ENCODE assay signal across 8 cellular contexts in genomic region chr3:12948891-12949711, GRCh38.
DNase-seq lines count a peak whose midpoint lies in the region; ATAC-seq, FAIRE-seq and TF ChIP-seq lines count a peak whose summit lies in the region.

No MANE protein-coding gene starts in this region.

- BruUV-seq in HepG2 (replicated peaks; lab: Mats Ljungman, UMichigan), result no TSS peak

- CTCF ChIA-PET in HepG2 (lab: Yijun Ruan, JAX; ENCODE audit: low intra/inter-chr PET ratio, low total read pairs), result no interaction called here

- peaks cover 64% of the 10 kb centered on the region for H3K79me2 ChIP-seq in HepG2 (ENCODE audit: insufficient read depth, low read length)

- H2AFZ ChIP-seq in HepG2 (ENCODE audit: low read length), result no peak overlapping the region

- peak overlapping the region; percentile 31 for H3K4me3 Mint-ChIP-seq in activated T-helper 1 cell treated with anti-CD3 and anti-CD28 coated beads, Interleukin-12 subunit alpha, Interleukin-12 subunit beta, Interleukin-2, Interleukin-4 antibody, amounts not matched to agents 30 ng/mL and 10 ng/mL and 1 ng/mL, durations not matched to agents 14 hours and 24 hours and 36 hours

- no peaks in the 10 kb centered on the region for H3K27me3 Mint-ChIP-seq in activated T-helper 1 cell treated with anti-CD3 and anti-CD28 coated beads, Interleukin-12 subunit alpha, Interleukin-12 subunit beta, Interleukin-2, Interleukin-4 antibody, amounts not matched to agents 30 ng/mL and 10 ng/mL and 1 ng/mL, durations not matched to agents 14 hours and 24 hours and 36 hours (ENCODE audit: insufficient read depth)

- no peaks in the 10 kb centered on the region for H3K9me3 Mint-ChIP-seq in activated T-helper 1 cell treated with anti-CD3 and anti-CD28 coated beads, Interleukin-12 subunit alpha, Interleukin-12 subunit beta, Interleukin-2, Interleukin-4 antibody, amounts not matched to agents 30 ng/mL and 10 ng/mL and 1 ng/mL, durations not matched to agents 14 hours and 24 hours and 36 hours

- peak overlapping the region; percentile 88 for H3K27ac Mint-ChIP-seq in activated T-helper 1 cell treated with anti-CD3 and anti-CD28 coated beads, Interleukin-12 subunit alpha, Interleukin-12 subunit beta, Interleukin-2, Interleukin-4 antibody, amounts not matched to agents 30 ng/mL and 10 ng/mL and 1 ng/mL, durations not matched to agents 14 hours and 24 hours and 36 hours

- H3K27me3 ChIP-seq in HepG2 (ENCODE audit: control insufficient read depth in 1 of 2, insufficient read depth in 2 of 2, low read length in 2 of 2), result no peaks in the 10 kb centered on the region

- no peak overlapping the region for H3K4me2 ChIP-seq in HepG2 (ENCODE audit: low read depth, low read length)

- H3K4me1 Mint-ChIP-seq in activated T-helper 1 cell treated with anti-CD3 and anti-CD28 coated beads, Interleukin-12 subunit alpha, Interleukin-12 subunit beta, Interleukin-2, Interleukin-4 antibody, amounts not matched to agents 30 ng/mL and 10 ng/mL and 1 ng/mL, durations not matched to agents 14 hours and 24 hours and 36 hours (ENCODE audit: low read depth), result peaks cover 40% of the 10 kb centered on the region

- TF ChIP-seq CTCF in AG10803 (conservative IDR thresholded peaks at IDR 0.05; ENCODE audit: low read length) (peak; percentile 37), HepG2 (CRISPR knock-in tag; IDR thresholded peaks at IDR 0.05) (no peak)

- H3K4me1 ChIP-seq in HepG2 (ENCODE audit: insufficient read depth, low read length), result peaks cover 22% of the 10 kb centered on the region

- H3K9me3 ChIP-seq in HepG2 (ENCODE audit: low read length), result no peaks in the 10 kb centered on the region

- in situ Hi-C loops in HepG2 (cut with HindIII; ENCODE audit: extremely low pct_ligation_motif_present, low pct_unique_long_range_greater_than_20kb), result no loop called here

- DNase-seq in AG10803 (ENCODE audit: low read depth), result peak; percentile 77
- DNase-seq in activated T-helper 1 cell treated with anti-CD3 and anti-CD28 coated beads, Interleukin-12 subunit alpha, Interleukin-12 subunit beta, Interleukin-2, Interleukin-4 antibody, amounts not matched to agents 30 ng/mL and 10 ng/mL and 1 ng/mL, durations not matched to agents 14 hours and 24 hours and 36 hours (ENCODE audit: low spot score), result peak; percentile 32
- DNase-seq in HepG2 (ENCODE audit: low spot score), result no peak
- no peak for DNase-seq in NCI-H1105 treated with DMSO at 0.1 percent for 48 hours (lab: John Stamatoyannopoulos, UW)
- no peak for DNase-seq in posterior cingulate gyrus

- TF ChIP-seq EP300 in HepG2 (IDR thresholded peaks at IDR 0.05; ENCODE audit: low read depth in 2 of 2, low read length in 2 of 2), result no peak
- no peak for TF ChIP-seq EP300 in HepG2 (CRISPR knock-in tag; IDR thresholded peaks at IDR 0.05; ENCODE audit: borderline replicate concordance)

- ATAC-seq in GM19025 (IDR thresholded peaks at IDR 0.05; ENCODE audit: low read depth, unreplicated experiment), result peak; percentile 59
- ATAC-seq in HG03565 (IDR thresholded peaks at IDR 0.05; ENCODE audit: unreplicated experiment), result peak; percentile 56
- ATAC-seq in HepG2, result no peak; the same call in 2 of the 3 replicates
- ATAC-seq in HG03135 (IDR thresholded peaks at IDR 0.05; ENCODE audit: unreplicated experiment), result no peak

- WGBS in HepG2 (ENCODE audit: low lambda C conversion rate), result 96% methylated on average over 9 of the region's 10 CpGs

- peaks cover 7 to 9% of the 10 kb centered on the region in 2 experiments; a peak in 4 of 5 replicates for H3K36me3 ChIP-seq in HepG2 (replicated peaks in 1 of 2; ENCODE audit: control insufficient read depth in 1 of 2, insufficient read depth in 2 of 2, low read length in 2 of 2)

- H3K36me3 Mint-ChIP-seq in activated T-helper 1 cell treated with anti-CD3 and anti-CD28 coated beads, Interleukin-12 subunit alpha, Interleukin-12 subunit beta, Interleukin-2, Interleukin-4 antibody, amounts not matched to agents 30 ng/mL and 10 ng/mL and 1 ng/mL, durations not matched to agents 14 hours and 24 hours and 36 hours (ENCODE audit: low read depth), result no peaks in the 10 kb centered on the region

- TF ChIP-seq POLR2A in HepG2 (IDR thresholded peaks at IDR 0.05; ENCODE audit: insufficient read depth in 1 of 2, low read depth in 2 of 2, low read length in 2 of 2), result no peak

- H3K4me3 ChIP-seq in AG10803 (ENCODE audit: low read length) (no peak overlapping the region), HepG2 (replicated peaks in 1 of 3; ENCODE audit: insufficient read depth in 1 of 3, low read depth in 2 of 3, low read length in 3 of 3) (no peak overlapping the region)

- FAIRE-seq in HepG2 (lab: Jason Lieb, UNC), result no peak

- no peak for TF ChIP-seq RAD21 in HepG2 (CRISPR knock-in tag; IDR thresholded peaks at IDR 0.05)

- H3K9ac ChIP-seq in HepG2 (ENCODE audit: insufficient read depth, low read depth, low read length), result no peak overlapping the region

- intact Hi-C loops in activated T-helper 1 cell treated with anti-CD3 and anti-CD28 coated beads, Interleukin-12 subunit alpha, Interleukin-12 subunit beta, Interleukin-2, Interleukin-4 antibody, amounts not matched to agents 30 ng/mL and 10 ng/mL and 1 ng/mL, durations not matched to agents 14 hours and 24 hours and 36 hours (cut with micrococcal nuclease), result loop anchor here (1.0 to 2.0 kb wide), 3 partner anchors 14 to 66 kb away; no protein-coding TSS in a partner anchor
- intact Hi-C loops in HepG2 (cut with micrococcal nuclease; ENCODE audit: unreplicated experiment) (loop anchor here (5.0 kb wide), 1 partner anchor 33 kb away; no protein-coding TSS in a partner anchor), posterior cingulate gyrus (cut with DNase I) (no loop called here)

- H3K27ac ChIP-seq in HepG2 (ENCODE audit: extremely low read length, insufficient read depth, low read length), result no peak overlapping the region

- POLR2A ChIA-PET in HepG2 (lab: Yijun Ruan, JAX), result interaction anchor here (1.5 kb wide), 1 partner anchor 35 kb away, joined by 3 read pairs; no protein-coding TSS in a partner anchor

- peaks cover 51% of the 10 kb centered on the region for H4K20me1 ChIP-seq in HepG2 (ENCODE audit: insufficient read depth, low read length)

TF ChIP-seq in HepG2, 621 proteins besides CTCF, POLR2A, EP300 and RAD21:
- no peak for TF ChIP-seq RFXAP (CRISPR knock-in tag; IDR thresholded peaks at IDR 0.05; ENCODE audit: borderline replicate concordance)
- TF ChIP-seq AGO2 (optimal IDR thresholded peaks at IDR 0.05; ENCODE audit: low read depth, low read length), result peak; percentile 22

Comparison
In these comparisons a context has a peak if more than half of its experiments do, and no peak if none do; other contexts are left out.
1. DNase-seq: peak in AG10803 (single experiment) and activated T-helper 1 cell treated with anti-CD3 and anti-CD28 coated beads, Interleukin-12 subunit alpha, Interleukin-12 subunit beta, Interleukin-2, Interleukin-4 antibody, amounts not matched to agents 30 ng/mL and 10 ng/mL and 1 ng/mL, durations not matched to agents 14 hours and 24 hours and 36 hours (single experiment); none in HepG2 (single experiment), NCI-H1105 treated with DMSO at 0.1 percent for 48 hours (single experiment) and posterior cingulate gyrus (0 of 10).
2. ATAC-seq: peak in GM19025 (single experiment) and HG03565 (single experiment); none in HepG2 (single experiment) and HG03135 (single experiment).